Comparison of ENCODE assay signal across 8 cellular contexts in genomic region chr17:47776330-47777197, GRCh38. TPM values are rescaled to one million over a fixed set of nuclear protein-coding genes. Genes with fewer than 3 reads are reported as not detected.
A peak's percentile ranks its signal among the peaks of the same experiment; 100 is the strongest.
DNase-seq lines count a peak whose midpoint lies in the region; ATAC-seq and TF ChIP-seq lines count a peak whose summit lies in the region.

No MANE protein-coding gene starts in this region.

- H3K36me3 Mint-ChIP-seq in CD8-positive, alpha-beta T cell, result no peaks in the 10 kb centered on the region
- H3K36me3 Mint-ChIP-seq in activated T-cell treated with anti-CD3 and anti-CD28 coated beads, Interleukin-2, amount 50 U/mL, for 72 hours (ENCODE audit: insufficient read depth in 2 of 2), result no peaks in the 10 kb centered on the region

- intact Hi-C loops in CD8-positive, alpha-beta T cell (cut with DNase I, micrococcal nuclease), result loop anchor here (1.0 to 5.0 kb wide), 6 partner anchors 26 to 841 kb away; partner anchors contain the start of genes HOXB8 (in 1 of the 2), SCRN2 (in 1 of the 2) and TBX21 (in 1 of the 2)
- intact Hi-C loops in posterior vena cava (cut with DNase I), result no loop called here

- peak in 4 of 7 experiments; percentile 24 to 37 (median 27) for DNase-seq in CD8-positive, alpha-beta T cell
- DNase-seq in GM23248, result peak; percentile 66
- peak; percentile 65 for DNase-seq in NCI-H748 (lab: John Stamatoyannopoulos, UW; ENCODE audit: unreplicated experiment)
- DNase-seq in activated T-cell treated with anti-CD3 and anti-CD28 coated beads, Interleukin-2, amount 50 U/mL, for 72 hours, result peak; percentile 25 to 48
- DNase-seq in glomerular visceral epithelial cell (ENCODE audit: extremely low spot score), result peak; percentile 52
- peak; percentile 15 to 47 for DNase-seq in stimulated activated CD4-positive, alpha-beta T cell treated with anti-CD3 and anti-CD28 coated beads, Interleukin-2, amount 100 ng/mL, for 24 hours
- no peak for DNase-seq in posterior vena cava (ENCODE audit: low spot score)

- 38% methylated on average over 13 to 14 of the region's 14 CpGs for WGBS in GM23248 (ENCODE audit: low coverage in 1 of 2, low lambda C conversion rate in 2 of 2, missing lambda C conversion rate in 2 of 2), 2 experiments

- no peaks in the 10 kb centered on the region for H4K20me1 ChIP-seq in GM23248 (ENCODE audit: insufficient read depth)

- no peaks in the 10 kb centered on the region for H3K9me2 ChIP-seq in GM23248 (ENCODE audit: insufficient read depth)

- no peak overlapping the region for H3K4me3 Mint-ChIP-seq in CD8-positive, alpha-beta T cell
- H3K4me3 Mint-ChIP-seq in activated T-cell treated with anti-CD3 and anti-CD28 coated beads, Interleukin-2, amount 50 U/mL, for 72 hours, result no peak overlapping the region

- H3K27me3 ChIP-seq in CD8-positive, alpha-beta T cell (ENCODE audit: insufficient read depth, low read length), result peaks cover 8% of the 10 kb centered on the region
- H3K27me3 ChIP-seq in GM23248 (replicated peaks; ENCODE audit: insufficient read depth), result peaks cover 59% of the 10 kb centered on the region

- no peaks in the 10 kb centered on the region for H3K9me3 Mint-ChIP-seq in CD8-positive, alpha-beta T cell
- no peaks in the 10 kb centered on the region for H3K9me3 Mint-ChIP-seq in activated T-cell treated with anti-CD3 and anti-CD28 coated beads, Interleukin-2, amount 50 U/mL, for 72 hours

- in situ Hi-C loops in GM23248 (cut with MboI), result no loop called here

- H3K4me1 Mint-ChIP-seq in CD8-positive, alpha-beta T cell (ENCODE audit: low read depth), result peaks cover 3% of the 10 kb centered on the region
- H3K4me1 Mint-ChIP-seq in activated T-cell treated with anti-CD3 and anti-CD28 coated beads, Interleukin-2, amount 50 U/mL, for 72 hours (ENCODE audit: low read depth), result no peaks in the 10 kb centered on the region

- POLR2A ChIA-PET in CD8-positive, alpha-beta T cell (lab: Charles Lee), result no interaction called here

- peak; percentile 88 for TF ChIP-seq CTCF in CD8-positive, alpha-beta T cell (IDR thresholded peaks at IDR 0.05)

- H3K27me3 Mint-ChIP-seq in CD8-positive, alpha-beta T cell (ENCODE audit: low read depth), result peaks cover 41% of the 10 kb centered on the region
- peaks cover 51% of the 10 kb centered on the region for H3K27me3 Mint-ChIP-seq in activated T-cell treated with anti-CD3 and anti-CD28 coated beads, Interleukin-2, amount 50 U/mL, for 72 hours (ENCODE audit: low read depth)

- H3K4me3 ChIP-seq in CD8-positive, alpha-beta T cell (ENCODE audit: low read depth, low read length), result no peak overlapping the region
- H3K4me3 ChIP-seq in GM23248, result no peak overlapping the region

- no peaks in the 10 kb centered on the region for H3F3A ChIP-seq in GM23248 (ENCODE audit: insufficient read depth)

- H3K36me3 ChIP-seq in CD8-positive, alpha-beta T cell (ENCODE audit: insufficient read depth, low read length), result no peaks in the 10 kb centered on the region
- H3K36me3 ChIP-seq in GM23248 (ENCODE audit: low read depth), result no peaks in the 10 kb centered on the region

- ATAC-seq in CD8-positive, alpha-beta T cell, result peak; percentile 96
- ATAC-seq in activated T-cell treated with anti-CD3 and anti-CD28 coated beads, Interleukin-2, amount 50 U/mL, for 72 hours (replicated peaks in 1 of 2), result peak; percentile 75 to 78
- ATAC-seq in GM19324 (IDR thresholded peaks at IDR 0.05; ENCODE audit: low FRiP score, unreplicated experiment), result no peak

- no peak overlapping the region for H3K27ac ChIP-seq in CD8-positive, alpha-beta T cell (ENCODE audit: low read depth, low read length)
- no peak overlapping the region for H3K27ac ChIP-seq in GM23248

- H3K27ac Mint-ChIP-seq in CD8-positive, alpha-beta T cell, result no peak overlapping the region
- no peak overlapping the region for H3K27ac Mint-ChIP-seq in activated T-cell treated with anti-CD3 and anti-CD28 coated beads, Interleukin-2, amount 50 U/mL, for 72 hours

- H3K79me2 ChIP-seq in GM23248 (ENCODE audit: insufficient read depth), result no peaks in the 10 kb centered on the region

- CTCF ChIA-PET in CD8-positive, alpha-beta T cell (lab: Charles Lee), result interaction anchor here (0.5 to 1.5 kb wide), 7 partner anchors 8 to 113 kb away, joined by 3 to 6 read pairs (median 4); no protein-coding TSS in a partner anchor

- H3K4me2 ChIP-seq in GM23248 (ENCODE audit: unreplicated experiment), result no peak overlapping the region

- no peak overlapping the region for H2AFZ ChIP-seq in GM23248

- H3K9me3 ChIP-seq in CD8-positive, alpha-beta T cell (ENCODE audit: low read length), result no peaks in the 10 kb centered on the region
- no peaks in the 10 kb centered on the region for H3K9me3 ChIP-seq in GM23248 (ENCODE audit: low read depth)

- no peak overlapping the region for H3K9ac ChIP-seq in GM23248

- no peaks in the 10 kb centered on the region for H3K4me1 ChIP-seq in CD8-positive, alpha-beta T cell (ENCODE audit: insufficient read depth, low read length)
- no peaks in the 10 kb centered on the region for H3K4me1 ChIP-seq in GM23248 (ENCODE audit: insufficient read depth)

RNA-seq across cellular contexts. Expression of gene TBX21, which starts 43.5 kb away (rescaled TPM):
- 10 to 100 TPM; 37.0 to 39.1 TPM for total RNA-seq in CD8-positive, alpha-beta T cell
- not detected in 2 replicates for total RNA-seq in GM23248 (2014; rRNA removed; shearing (Covaris generic))
- not detected in 2 replicates for polyA plus RNA-seq in GM23248 (2016; fragmentation: Nextera tagmentation; extraction: Ambion mirVana)
- 10 to 100 TPM; 27.9 to 45.5 TPM for total RNA-seq in activated T-cell treated with anti-CD3 and anti-CD28 coated beads, Interleukin-2, amount 50 U/mL, for 72 hours
- total RNA-seq in posterior vena cava, result under 1 TPM; 0.48 to 0.65 TPM

RNA-seq across cellular contexts. Expression of gene OSBPL7, which starts 45.0 kb away (rescaled TPM):
- 10 to 100 TPM; 50.8 to 56.1 TPM for total RNA-seq in CD8-positive, alpha-beta T cell
- total RNA-seq in GM23248 (2014; rRNA removed; shearing (Covaris generic)), result 2.5 and 5.0 TPM in 2 replicates
- 1.4 and 2.0 TPM in 2 replicates for polyA plus RNA-seq in GM23248 (2016; fragmentation: Nextera tagmentation; extraction: Ambion mirVana)
- 10 to 100 TPM; 23.9 to 24.9 TPM for total RNA-seq in activated T-cell treated with anti-CD3 and anti-CD28 coated beads, Interleukin-2, amount 50 U/mL, for 72 hours
- 1 to 10 TPM; 6.4 to 9.8 TPM for total RNA-seq in posterior vena cava

RNA-seq across cellular contexts. Expression of gene MRPL10, which starts 54.8 kb away (rescaled TPM):
- total RNA-seq in CD8-positive, alpha-beta T cell, result 10 to 100 TPM; 67.5 to 69.7 TPM
- total RNA-seq in GM23248 (2014; rRNA removed; shearing (Covaris generic)), result 24.8 and 37.3 TPM in 2 replicates
- polyA plus RNA-seq in GM23248 (2016; fragmentation: Nextera tagmentation; extraction: Ambion mirVana), result 30.6 and 35.1 TPM in 2 replicates
- 10 to 100 TPM; 81.7 to 83.5 TPM for total RNA-seq in activated T-cell treated with anti-CD3 and anti-CD28 coated beads, Interleukin-2, amount 50 U/mL, for 72 hours
- 10 to 100 TPM; 23.9 to 28.6 TPM for total RNA-seq in posterior vena cava

RNA-seq across cellular contexts. Expression of gene LRRC46, which starts 54.9 kb away (rescaled TPM):
- 1 to 10 TPM in 1 of 2 experiments, under 1 TPM in 1; 0.43 to 1.5 TPM for total RNA-seq in CD8-positive, alpha-beta T cell
- not detected in 2 replicates for total RNA-seq in GM23248 (2014; rRNA removed; shearing (Covaris generic))
- polyA plus RNA-seq in GM23248 (2016; fragmentation: Nextera tagmentation; extraction: Ambion mirVana), result 0.82 and 0.95 TPM in 2 replicates
- under 1 TPM; 0.46 to 0.83 TPM for total RNA-seq in activated T-cell treated with anti-CD3 and anti-CD28 coated beads, Interleukin-2, amount 50 U/mL, for 72 hours
- total RNA-seq in posterior vena cava, result not detected

Comparison
In these comparisons a context has a peak if more than half of its experiments do, and no peak if none do; other contexts are left out.
1. RNA of gene TBX21, which starts 43.5 kb away (total RNA-seq): 27.9 to 45.5 TPM in activated T-cell treated with anti-CD3 and anti-CD28 coated beads, Interleukin-2, amount 50 U/mL, for 72 hours and 37.0 to 39.1 TPM in CD8-positive, alpha-beta T cell; 0.48 to 0.65 TPM in posterior vena cava and not detected in GM23248; every median in the first group is over 10 times any median in the second.
2. intact Hi-C loops: an anchor here in CD8-positive, alpha-beta T cell (1.0 to 5.0 kb wide); none called in posterior vena cava.